ENCODE assay signal across 8 cellular contexts in the genomic region with DNA sequence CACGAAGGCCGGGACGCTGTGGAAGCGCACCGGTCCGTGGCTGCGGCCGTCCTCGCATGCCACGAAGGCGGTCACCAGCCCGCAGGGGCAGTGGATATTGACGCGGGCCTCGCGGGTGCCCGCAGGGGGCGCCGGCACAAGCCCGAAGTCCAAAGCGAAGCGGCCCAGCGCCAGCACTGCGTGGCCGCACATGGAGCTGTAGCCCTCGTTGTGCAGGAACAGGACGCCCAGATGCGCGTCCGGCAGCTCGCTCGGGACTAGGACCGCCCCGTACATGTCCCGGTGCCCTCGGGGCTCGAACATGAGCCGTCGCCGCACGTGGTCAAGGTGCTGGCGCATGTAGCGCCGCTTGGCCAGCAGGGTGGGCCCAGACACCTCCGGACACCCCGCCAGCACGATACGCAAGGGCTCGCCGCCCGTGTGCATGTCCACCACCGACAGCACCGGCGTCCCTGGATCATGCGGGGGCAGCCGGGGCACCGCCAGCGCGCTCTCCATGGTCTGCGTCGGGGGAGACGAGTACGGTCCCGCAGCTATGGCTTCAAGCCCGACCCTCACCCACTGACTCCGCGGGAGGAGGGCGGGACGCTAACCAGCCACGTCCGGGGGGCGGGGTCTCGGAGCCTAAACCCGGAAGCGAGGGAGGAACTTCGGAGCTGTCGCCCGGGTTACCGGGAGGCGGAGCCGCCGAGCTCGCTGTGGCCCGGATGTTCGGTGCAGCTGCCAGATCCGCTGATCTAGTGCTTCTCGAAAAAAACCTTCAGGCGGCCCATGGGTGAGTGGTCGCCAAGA. TPM values are rescaled to one million over a fixed set of nuclear protein-coding genes. Genes with fewer than 3 reads are reported as not detected.
DNase-seq lines count a peak whose midpoint lies in the region; TF ChIP-seq lines count a peak whose summit lies in the region.

A gene with protein sequence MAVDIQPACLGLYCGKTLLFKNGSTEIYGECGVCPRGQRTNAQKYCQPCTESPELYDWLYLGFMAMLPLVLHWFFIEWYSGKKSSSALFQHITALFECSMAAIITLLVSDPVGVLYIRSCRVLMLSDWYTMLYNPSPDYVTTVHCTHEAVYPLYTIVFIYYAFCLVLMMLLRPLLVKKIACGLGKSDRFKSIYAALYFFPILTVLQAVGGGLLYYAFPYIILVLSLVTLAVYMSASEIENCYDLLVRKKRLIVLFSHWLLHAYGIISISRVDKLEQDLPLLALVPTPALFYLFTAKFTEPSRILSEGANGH (plus strand): TSS at position 699 of the 792 bp plus-strand sequence. CDS start 73 bp downstream, at position 772.
TSS of gene L3HYPDH (minus strand) at position 590 of the 792 bp plus-strand sequence. CDS start at position 498, 92 bp downstream.

- no peaks in the 10 kb centered on the region; the same call in 1 of the 2 replicates for H3K36me3 ChIP-seq in GM06990 (ENCODE audit: control insufficient read depth, insufficient read depth, low read length)
- H3K36me3 ChIP-seq in neutrophil, result peaks cover 18% of the 10 kb centered on the region

- DNase-seq in GM06990 (ENCODE audit: extremely low read depth, insufficient read length) (peak; percentile 96), HFF-Myc (ENCODE audit: extremely low read depth, low read depth) (peak; percentile 84), MV-4-11 (lab: John Stamatoyannopoulos, UW) (peak; percentile 92), SK-MEL-5 (ENCODE audit: low read depth, low spot score) (peak; percentile 96), foreskin melanocyte (peak; percentile 90), substantia nigra (lab: John Stamatoyannopoulos, UW) (peak; percentile 84 to 98 (median 94))
- DNase-seq in activated naive CD4-positive, alpha-beta T cell treated with Interleukin-2 at 50 U/mL for 16 hours, result peak; percentile 99

- no peaks in the 10 kb centered on the region for H3K27me3 ChIP-seq in GM06990 (replicated peaks; ENCODE audit: control insufficient read depth, insufficient read depth, low read length)
- no peaks in the 10 kb centered on the region for H3K27me3 ChIP-seq in neutrophil

- H3K27ac ChIP-seq in neutrophil (peak within 1 kb of the TSS; percentile 86), substantia nigra (ENCODE audit: low read depth, low read length, poor library complexity, severe bottlenecking) (peak within 1 kb of the TSS; percentile 92)

- TF ChIP-seq CTCF in GM06990 (IDR thresholded peaks at IDR 0.05; ENCODE audit: insufficient read depth, low read length, poor library complexity, severe bottlenecking), result peak; percentile 61
- peak; percentile 64 for TF ChIP-seq CTCF in HFF-Myc (IDR thresholded peaks at IDR 0.05; ENCODE audit: low read depth, low read length, missing control alignments)
- TF ChIP-seq CTCF in neutrophil (IDR thresholded peaks at IDR 0.05), result peak; percentile 65

- in situ Hi-C loops in SK-MEL-5 (cut with HindIII; ENCODE audit: low pct_unique_long_range_greater_than_20kb, low sequenced_read_pairs), result no loop called here

- peaks cover 27 to 29% of the 10 kb centered on the region in 2 experiments for H3K4me1 ChIP-seq in neutrophil (ENCODE audit: control insufficient read depth in 1 of 2, insufficient read depth in 1 of 2, low read depth in 1 of 2, low read length in 1 of 2)

- no peaks in the 10 kb centered on the region for H3K9me3 ChIP-seq in neutrophil

- H3K4me3 ChIP-seq in GM06990 (replicated peaks; ENCODE audit: low read depth, low read length), result peak within 1 kb of the TSS; percentile 71
- H3K4me3 ChIP-seq in HFF-Myc (replicated peaks; ENCODE audit: low read depth, low read length), result peak within 1 kb of the TSS; percentile 98
- H3K4me3 ChIP-seq in neutrophil (ENCODE audit: low read depth in 1 of 2, low read length in 1 of 2), result peak within 1 kb of the TSS; percentile 96 to 99

RNA-seq across cellular contexts. Expression of the first gene that starts in this region (rescaled TPM):
- 102 and 104 TPM in 2 replicates for total RNA-seq in SK-MEL-5 (2014; rRNA removed; shearing (Covaris generic))
- 62.7 and 70.4 TPM in 2 replicates for polyA plus RNA-seq in SK-MEL-5 (2015; cell fraction: cytosol; rRNA removed)
- 101 and 175 TPM in 2 replicates for polyA plus RNA-seq in SK-MEL-5 (2015; cell fraction: nucleus; rRNA removed)

RNA-seq across cellular contexts. Expression of gene L3HYPDH, which starts in this region (rescaled TPM):
- total RNA-seq in SK-MEL-5 (2014; rRNA removed; shearing (Covaris generic)), result 22.0 and 23.2 TPM in 2 replicates
- polyA plus RNA-seq in SK-MEL-5 (2015; cell fraction: cytosol; rRNA removed), result 9.2 and 10.4 TPM in 2 replicates
- 123 and 148 TPM in 2 replicates for polyA plus RNA-seq in SK-MEL-5 (2015; cell fraction: nucleus; rRNA removed)

Comparison
In these comparisons a context has a peak if more than half of its experiments do, and no peak if none do; other contexts are left out.
1. Peak in every context shown above with its lines: DNase-seq, H3K4me3 ChIP-seq and H3K27ac ChIP-seq.